18 cellular contexts compared by ENCODE assay signal in the genomic region with DNA sequence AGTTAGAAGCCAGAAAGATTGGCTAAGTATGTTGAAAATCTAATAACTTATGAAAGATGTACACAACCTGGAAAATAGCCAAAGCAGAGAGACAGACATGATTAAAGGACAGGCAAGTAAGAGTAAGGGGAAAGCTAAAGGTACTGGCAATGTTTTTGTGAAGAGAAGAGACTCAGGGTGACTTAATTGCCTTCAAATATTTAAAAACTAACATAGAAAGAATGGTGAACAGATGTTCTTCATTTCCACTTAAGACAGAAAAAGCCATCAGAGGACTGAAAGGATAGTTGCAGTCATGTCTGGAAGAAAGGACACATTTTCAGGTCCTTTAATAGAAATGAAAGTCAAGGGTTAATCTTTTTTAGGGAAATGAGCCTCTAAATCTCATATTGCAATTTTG.
DNase-seq lines count a peak whose midpoint lies in the region; ATAC-seq and TF ChIP-seq lines count a peak whose summit lies in the region.
"Had no signal": no experiment of that assay in that cellular context is flagged by ENCODE, and none has a peak within 500 bp of the region (broad histone marks: within the 10 kb centered on the region; RNA-seq: fewer than 3 reads in every experiment).

No MANE protein-coding gene starts in this region.

- no peak overlapping the region for H2AK5ac ChIP-seq in neuronal stem cell (ENCODE audit: low read depth, low read length)

- no peaks in the 10 kb centered on the region for H3K27me3 Mint-ChIP-seq in nephron (ENCODE audit: low read depth)
- H3K27me3 Mint-ChIP-seq: CD4-positive, CD25-positive, alpha-beta regulatory T cell had no signal

- no peaks in the 10 kb centered on the region for H3K9me2 ChIP-seq in GM23248 (ENCODE audit: insufficient read depth)

- H2BK12ac ChIP-seq in neuronal stem cell (ENCODE audit: low read length), result no peak overlapping the region

- H3K9me3 Mint-ChIP-seq in nephron, result no peaks in the 10 kb centered on the region

- in situ Hi-C loops in GM23248 (cut with MboI), result no loop called here

- H3K27me3 ChIP-seq in GM23248 (replicated peaks; ENCODE audit: insufficient read depth) (no peaks in the 10 kb centered on the region), esophagus muscularis mucosa (no peaks in the 10 kb centered on the region), neuronal stem cell (ENCODE audit: control insufficient read depth in 3 of 3, insufficient read depth in 3 of 3, low read depth in 1 of 3, low read length in 3 of 3) (no peaks in the 10 kb centered on the region)
- H3K27me3 ChIP-seq: Peyer's patch had no signal

- H3K23ac ChIP-seq in neuronal stem cell (ENCODE audit: low read depth, low read length, poor library complexity), result no peak overlapping the region

- peaks cover 34% of the 10 kb centered on the region for H3K4me1 Mint-ChIP-seq in nephron
- H3K4me1 Mint-ChIP-seq: CD4-positive, CD25-positive, alpha-beta regulatory T cell had no signal

- H3K9ac ChIP-seq in GM23248 (no peak overlapping the region), neuronal stem cell (ENCODE audit: low read depth, low read length, poor library complexity) (no peak overlapping the region)
- H3K9ac ChIP-seq: KMS-11 had no signal

- H3F3A ChIP-seq in GM23248 (ENCODE audit: insufficient read depth), result peaks cover 11% of the 10 kb centered on the region; the same call in 1 of the 2 replicates

- H3K4me1 ChIP-seq in GM23248 (ENCODE audit: insufficient read depth) (peaks cover 21% of the 10 kb centered on the region), esophagus muscularis mucosa (peaks cover 11 to 88% (median 67%) of the 10 kb centered on the region in 4 donors), neuronal stem cell (ENCODE audit: control insufficient read depth in 2 of 2, insufficient read depth in 1 of 2, low read depth in 1 of 2, low read length in 2 of 2) (peaks cover 0 to 7% of the 10 kb centered on the region in 2 donors)
- H3K4me1 ChIP-seq: Peyer's patch had no signal

- peak overlapping the region; percentile 32 for H2AFZ ChIP-seq in GM23248
- H2AFZ ChIP-seq in neuronal stem cell (ENCODE audit: low read length), result no peak overlapping the region

- H3K4me2 ChIP-seq in GM23248 (ENCODE audit: unreplicated experiment) (peak overlapping the region; percentile 24), neuronal stem cell (ENCODE audit: insufficient read depth, low read length, poor library complexity, severe bottlenecking) (no peak overlapping the region)
- H3K4me2 ChIP-seq: KMS-11 had no signal

- ATAC-seq in GM21526 (IDR thresholded peaks at IDR 0.05; ENCODE audit: low FRiP score, unreplicated experiment), result no peak
- ATAC-seq: GM12878 had no signal

- H3K4me3 ChIP-seq in GM23248 (no peak overlapping the region), esophagus muscularis mucosa (no peak overlapping the region), neuronal stem cell (ENCODE audit: low read length in 2 of 2) (no peak overlapping the region)
- H3K4me3 ChIP-seq: GM12878, Peyer's patch had no signal

- peak; percentile 27 for DNase-seq in AG08395 (ENCODE audit: low spot score)
- DNase-seq in GM23248, result peak; percentile 31
- DNase-seq in esophagus muscularis mucosa (ENCODE audit: extremely low spot score), result no peak
- no peak for DNase-seq in GM10266 (ENCODE audit: extremely low spot score)
- DNase-seq in neuronal stem cell (ENCODE audit: low spot score), result no peak
- DNase-seq: CD4-positive, CD25-positive, alpha-beta regulatory T cell; DMS79; IMR-90; MV-4-11; NCI-H1105 treated with DMSO at 0.1 percent for 48 hours; NCI-H2029 treated with DMSO at 0.1 percent for 48 hours; NCI-H226; NCI-H510A treated with DMSO at 0.1 percent for 48 hours; Peyer's patch had no signal

- no peak for TF ChIP-seq POLR2A in esophagus muscularis mucosa (IDR thresholded peaks at IDR 0.05; ENCODE audit: low read depth)

- H3K18ac ChIP-seq in neuronal stem cell (ENCODE audit: low read length), result no peak overlapping the region

- H2BK120ac ChIP-seq in neuronal stem cell (ENCODE audit: low read depth, low read length), result no peak overlapping the region

- TF ChIP-seq EP300 in esophagus muscularis mucosa (IDR thresholded peaks at IDR 0.05), result no peak

- no peak overlapping the region for H3K14ac ChIP-seq in neuronal stem cell (ENCODE audit: low read length)

- H4K91ac ChIP-seq in neuronal stem cell (ENCODE audit: low read depth, low read length, poor library complexity), result no peak overlapping the region

- H3K4me3 Mint-ChIP-seq in nephron, result no peak overlapping the region
- H3K4me3 Mint-ChIP-seq: CD4-positive, CD25-positive, alpha-beta regulatory T cell had no signal

- H3K79me1 ChIP-seq in neuronal stem cell (ENCODE audit: low read depth, low read length), result no peaks in the 10 kb centered on the region

- intact Hi-C loops in esophagus muscularis mucosa (cut with DNase I), result no loop called here

- H3K27ac Mint-ChIP-seq in nephron, result peak overlapping the region; percentile 7 to 62 (median 53)
- H3K27ac Mint-ChIP-seq: CD4-positive, CD25-positive, alpha-beta regulatory T cell had no signal

- H3K36me3 Mint-ChIP-seq in nephron (ENCODE audit: low read depth), result no peaks in the 10 kb centered on the region
- H3K36me3 Mint-ChIP-seq: CD4-positive, CD25-positive, alpha-beta regulatory T cell had no signal

- H4K20me1 ChIP-seq in GM23248 (ENCODE audit: insufficient read depth), result no peaks in the 10 kb centered on the region

- H2BK15ac ChIP-seq in neuronal stem cell (ENCODE audit: low read length), result no peak overlapping the region

- H3K79me2 ChIP-seq in GM23248 (ENCODE audit: insufficient read depth), result no peaks in the 10 kb centered on the region

- H2BK5ac ChIP-seq in neuronal stem cell (ENCODE audit: low read length), result no peak overlapping the region

- H3K36me3 ChIP-seq in GM23248 (ENCODE audit: low read depth) (no peaks in the 10 kb centered on the region), esophagus muscularis mucosa (no peaks in the 10 kb centered on the region), neuronal stem cell (replicated peaks in 1 of 2; ENCODE audit: control insufficient read depth in 2 of 2, insufficient read depth in 2 of 2, low read length in 2 of 2) (no peaks in the 10 kb centered on the region)
- H3K36me3 ChIP-seq: Peyer's patch had no signal

- no peak overlapping the region for H4K8ac ChIP-seq in neuronal stem cell (ENCODE audit: low read depth, low read length)

- no peak for TF ChIP-seq CTCF in esophagus muscularis mucosa (IDR thresholded peaks at IDR 0.05)
- no peak for TF ChIP-seq CTCF in nephron (IDR thresholded peaks at IDR 0.05; ENCODE audit: unreplicated experiment in 3 of 3)
- no peak for TF ChIP-seq CTCF in GM10266 (IDR thresholded peaks at IDR 0.05; ENCODE audit: control insufficient read depth, insufficient read depth, low read depth, missing control alignments)

- peak overlapping the region; percentile 14; the same call in 1 of the 2 replicates for H3K27ac ChIP-seq in GM23248
- peak overlapping the region; percentile 35 to 68 (median 49) for H3K27ac ChIP-seq in esophagus muscularis mucosa (replicated peaks in 1 of 4)
- no peak overlapping the region for H3K27ac ChIP-seq in neuronal stem cell (replicated peaks; ENCODE audit: low read length)
- H3K27ac ChIP-seq: KMS-11, Peyer's patch had no signal

- no peak overlapping the region for H3K4ac ChIP-seq in neuronal stem cell (ENCODE audit: low read length)

- H3K9me3 ChIP-seq in GM23248 (ENCODE audit: low read depth) (no peaks in the 10 kb centered on the region), esophagus muscularis mucosa (no peaks in the 10 kb centered on the region), neuronal stem cell (replicated peaks in 1 of 2; ENCODE audit: control insufficient read depth in 2 of 2, insufficient read depth in 1 of 2, low read depth in 1 of 2, low read length in 2 of 2) (no peaks in the 10 kb centered on the region)
- H3K9me3 ChIP-seq: Peyer's patch had no signal

Comparison
In these comparisons a context has a peak if more than half of its experiments do, and no peak if none do; other contexts are left out.
1. DNase-seq: peak in AG08395 (single experiment) and GM23248 (single experiment); none in esophagus muscularis mucosa (single experiment), GM10266 (single experiment) and neuronal stem cell (single experiment).